8 cellular contexts compared by ENCODE assay signal in genomic region chrX:47482065-47482511, GRCh38. TPM values are rescaled to one million over a fixed set of nuclear protein-coding genes. Genes with fewer than 3 reads are reported as not detected.
A peak's percentile ranks its signal among the peaks of the same experiment; 100 is the strongest.
DNase-seq lines count a peak whose midpoint lies in the region; ATAC-seq, FAIRE-seq and TF ChIP-seq lines count a peak whose summit lies in the region.

No MANE protein-coding gene starts in this region.

- DNase-seq in CD4-positive, alpha-beta memory T cell: peak in 1 of 5 donors; percentile 0
- DNase-seq in HAP-1 (ENCODE audit: low spot score in 2 of 2): no peak
- DNase-seq in activated T-cell treated with anti-CD3 and anti-CD28 coated beads, Interleukin-2, amount 50 U/mL, for 24 hours: no peak
- no peak for DNase-seq in immature natural killer cell
- DNase-seq in thyroid gland: no peak
- no peak for DNase-seq in RCC 7860 (ENCODE audit: low spot score)
- no peak for DNase-seq in D721Med (ENCODE audit: insufficient read length, low spot score)

- H3K9me3 ChIP-seq in CD4-positive, alpha-beta memory T cell (ENCODE audit: control insufficient read depth in 1 of 2, low read length in 2 of 2): no peaks in the 10 kb centered on the region
- H3K9me3 ChIP-seq in HAP-1 (no peaks in the 10 kb centered on the region), thyroid gland (no peaks in the 10 kb centered on the region)

- no peak for ATAC-seq in HG03159 (IDR thresholded peaks at IDR 0.05; ENCODE audit: unreplicated experiment)

- H3K27ac Mint-ChIP-seq in CD4-positive, alpha-beta memory T cell: peak overlapping the region; percentile 80 to 99 (median 97)
- peak overlapping the region; percentile 85 for H3K27ac Mint-ChIP-seq in activated T-cell treated with anti-CD3 and anti-CD28 coated beads, Interleukin-2, amount 50 U/mL, for 24 hours
- peak overlapping the region; percentile 37 to 90 (median 87) for H3K27ac Mint-ChIP-seq in immature natural killer cell

- intact Hi-C loops in CD4-positive, alpha-beta memory T cell (cut with micrococcal nuclease): loop anchor here (2.0 to 5.0 kb wide), 8 partner anchors 40 to 355 kb away; partner anchors contain the start of genes ARAF, CDK16, ELK1 and UBA1
- intact Hi-C loops in thyroid gland (cut with DNase I): no loop called here

- FAIRE-seq in RCC 7860 (lab: Jason Lieb, UNC) (no peak), D721Med (lab: Jason Lieb, UNC) (no peak)

- H3K4me3 Mint-ChIP-seq in CD4-positive, alpha-beta memory T cell: peak overlapping the region; percentile 82 to 95 (median 90)
- H3K4me3 Mint-ChIP-seq in activated T-cell treated with anti-CD3 and anti-CD28 coated beads, Interleukin-2, amount 50 U/mL, for 24 hours: peak overlapping the region; percentile 80
- peak overlapping the region; percentile 83 to 94 (median 86) for H3K4me3 Mint-ChIP-seq in immature natural killer cell

- TF ChIP-seq CTCF in thyroid gland (IDR thresholded peaks at IDR 0.05) (no peak), D721Med (IDR thresholded peaks at IDR 0.05; ENCODE audit: insufficient read depth, missing control alignments) (no peak)

- TF ChIP-seq POLR2A in thyroid gland (IDR thresholded peaks at IDR 0.05): no peak

- POLR2A ChIA-PET in CD4-positive, alpha-beta memory T cell (lab: Charles Lee; ENCODE audit: partially characterized antibody): interaction anchor here (0.6 to 1.4 kb wide), 5 partner anchors 32 to 545 kb away, joined by 3 to 4 read pairs (median 3); partner anchors contain the start of genes ELK1 and TIMP1

- peaks cover 12 to 46% (median 27%) of the 10 kb centered on the region in 4 donors for H3K4me1 Mint-ChIP-seq in CD4-positive, alpha-beta memory T cell
- peaks cover 38% of the 10 kb centered on the region for H3K4me1 Mint-ChIP-seq in activated T-cell treated with anti-CD3 and anti-CD28 coated beads, Interleukin-2, amount 50 U/mL, for 24 hours (ENCODE audit: low read depth)
- H3K4me1 Mint-ChIP-seq in immature natural killer cell: peaks cover 24 to 30% of the 10 kb centered on the region in 2 donors

- H3K4me1 ChIP-seq in CD4-positive, alpha-beta memory T cell (ENCODE audit: insufficient read depth, low read length): peaks cover 29% of the 10 kb centered on the region
- H3K4me1 ChIP-seq in HAP-1 (peaks cover 21% of the 10 kb centered on the region), thyroid gland (no peaks in the 10 kb centered on the region)

- in situ Hi-C loops in HAP-1 (cut with MboI; ENCODE audit: low sequenced_read_pairs): loop anchor here (25.0 kb wide), 1 partner anchor 555 kb away; no protein-coding TSS in a partner anchor

- no peaks in the 10 kb centered on the region for H3K27me3 ChIP-seq in CD4-positive, alpha-beta memory T cell (ENCODE audit: insufficient read depth, low read length)
- H3K27me3 ChIP-seq in HAP-1 (ENCODE audit: low read depth) (no peaks in the 10 kb centered on the region), thyroid gland (no peaks in the 10 kb centered on the region)

- CTCF ChIA-PET in CD4-positive, alpha-beta memory T cell (lab: Charles Lee; ENCODE audit: partially characterized antibody): interaction anchor here (1.1 kb wide), 1 partner anchor 41 kb away, joined by 4 read pairs; no protein-coding TSS in a partner anchor

- peak overlapping the region; percentile 70 to 88 for H3K4me3 ChIP-seq in CD4-positive, alpha-beta memory T cell (ENCODE audit: low read length in 2 of 2)
- H3K4me3 ChIP-seq in HAP-1: peak overlapping the region; percentile 74
- H3K4me3 ChIP-seq in thyroid gland (replicated peaks in 1 of 3): peak overlapping the region in 1 of 3 donors; percentile 71

- no peaks in the 10 kb centered on the region for H3K36me3 ChIP-seq in CD4-positive, alpha-beta memory T cell (ENCODE audit: insufficient read depth, low read length)
- H3K36me3 ChIP-seq in HAP-1 (replicated peaks) (no peaks in the 10 kb centered on the region), thyroid gland (no peaks in the 10 kb centered on the region)

- peaks cover 0 to 2% (median 0%) of the 10 kb centered on the region in 8 donors for H3K9me3 Mint-ChIP-seq in CD4-positive, alpha-beta memory T cell
- no peaks in the 10 kb centered on the region for H3K9me3 Mint-ChIP-seq in activated T-cell treated with anti-CD3 and anti-CD28 coated beads, Interleukin-2, amount 50 U/mL, for 24 hours
- no peaks in the 10 kb centered on the region for H3K9me3 Mint-ChIP-seq in immature natural killer cell

- no peaks in the 10 kb centered on the region for H3K27me3 Mint-ChIP-seq in CD4-positive, alpha-beta memory T cell
- H3K27me3 Mint-ChIP-seq in activated T-cell treated with anti-CD3 and anti-CD28 coated beads, Interleukin-2, amount 50 U/mL, for 24 hours: peaks cover 14% of the 10 kb centered on the region
- peaks cover 3 to 13% (median 8%) of the 10 kb centered on the region in 3 donors for H3K27me3 Mint-ChIP-seq in immature natural killer cell (ENCODE audit: low read depth in 3 of 3)

- peak overlapping the region; percentile 77 for H3K27ac ChIP-seq in CD4-positive, alpha-beta memory T cell (ENCODE audit: low read depth, low read length)
- peak overlapping the region in 2 of 3 donors; percentile 90 to 91 for H3K27ac ChIP-seq in thyroid gland

- H3K36me3 Mint-ChIP-seq in CD4-positive, alpha-beta memory T cell: peaks cover 0 to 9% of the 10 kb centered on the region in 2 donors
- H3K36me3 Mint-ChIP-seq in activated T-cell treated with anti-CD3 and anti-CD28 coated beads, Interleukin-2, amount 50 U/mL, for 24 hours (ENCODE audit: low read depth): peaks cover 16% of the 10 kb centered on the region
- no peaks in the 10 kb centered on the region for H3K36me3 Mint-ChIP-seq in immature natural killer cell

- 4 to 22% methylated on average over 7 to 8 of the region's 8 CpGs for WGBS in thyroid gland, 2 donors

RNA-seq across cellular contexts. Expression of gene ZNF41, which starts 0.9 kb away (rescaled TPM):
- 10 to 100 TPM; 16.1 TPM for total RNA-seq in CD4-positive, alpha-beta memory T cell
- 1 to 10 TPM; 4.7 to 8.7 TPM for polyA plus RNA-seq in CD4-positive, alpha-beta memory T cell
- 1 to 10 TPM in 2 of 3 donors, under 1 TPM in 1; 0.08 to 5.4 (median 2.5) TPM for polyA plus RNA-seq in immature natural killer cell
- total RNA-seq in thyroid gland: 10 to 100 TPM; 11.0 to 18.1 (median 14.5) TPM
